1 cellular context compared by ENCODE assay signal in genomic region chrX:1330605-1331004, GRCh38.
TF ChIP-seq lines count a peak whose summit lies in the region.

No MANE protein-coding gene starts in this region.

TF ChIP-seq in GM12878, 131 proteins besides CTCF, POLR2A, EP300 and RAD21 (continued from another document):
- peak; percentile 84 for TF ChIP-seq EED (IDR thresholded peaks at IDR 0.05; ENCODE audit: low read depth)
- no peak for TF ChIP-seq USF1 (IDR thresholded peaks at IDR 0.05; ENCODE audit: borderline replicate concordance, extremely low read length, insufficient read depth, low read depth, low read length)
- TF ChIP-seq E2F4 (IDR thresholded peaks at IDR 0.05; ENCODE audit: low read depth, low read length) = no peak
- no peak for TF ChIP-seq GABPA (IDR thresholded peaks at IDR 0.05; ENCODE audit: low read depth)
- no peak for TF ChIP-seq BRCA1 (IDR thresholded peaks at IDR 0.05; ENCODE audit: low read depth, low read length)
- TF ChIP-seq CREB1 (IDR thresholded peaks at IDR 0.05; ENCODE audit: low read depth) = no peak
- TF ChIP-seq BCL11A (IDR thresholded peaks at IDR 0.05; ENCODE audit: low read depth, low read length) = 0 out of 2 replicates have a peak, but pooled peaks have one; percentile 28
- peak; percentile 67; the same call in 1 of the 2 replicates for TF ChIP-seq MEF2A (IDR thresholded peaks at IDR 0.05; ENCODE audit: insufficient read depth, low read depth, low read length)
- TF ChIP-seq POLR2AphosphoS5 (IDR thresholded peaks at IDR 0.05; ENCODE audit: low read length) = no peak
- no peak for TF ChIP-seq USF2 (IDR thresholded peaks at IDR 0.05; ENCODE audit: borderline replicate concordance, low read depth, low read length)
- no peak for TF ChIP-seq TARDBP (IDR thresholded peaks at IDR 0.05; ENCODE audit: borderline replicate concordance)
- TF ChIP-seq ZNF274 (IDR thresholded peaks at IDR 0.05; ENCODE audit: insufficient read depth, insufficient read length) = no peak
- TF ChIP-seq TBL1XR1 (IDR thresholded peaks at IDR 0.05; ENCODE audit: low read depth, low read length) = no peak
- peak; percentile 23 for TF ChIP-seq SP1 (IDR thresholded peaks at IDR 0.05; ENCODE audit: low read depth, low read length)
TF ChIP-seq in GM12878: peak in this region for 22.
